1 cellular context compared by ENCODE assay signal in genomic region chr1:157157481-157158190, GRCh38.
TF ChIP-seq lines count a peak whose summit lies in the region.

No MANE protein-coding gene starts in this region.

TF ChIP-seq in H1, 55 proteins besides CTCF, POLR2A, EP300 and RAD21:
- TF ChIP-seq POU5F1 (IDR thresholded peaks at IDR 0.05; ENCODE audit: low read depth, low read length) (no peak), SP2 (IDR thresholded peaks at IDR 0.05; ENCODE audit: low read length) (no peak), RXRA (IDR thresholded peaks at IDR 0.05; ENCODE audit: insufficient read depth, low read depth, low read length) (no peak), KDM4A (IDR thresholded peaks at IDR 0.05; ENCODE audit: low read depth, low read length, severe bottlenecking) (no peak), ASH2L (IDR thresholded peaks at IDR 0.05; ENCODE audit: low read length) (no peak), CEBPB (IDR thresholded peaks at IDR 0.05; ENCODE audit: low read depth, low read length) (no peak), TEAD4 (IDR thresholded peaks at IDR 0.05; ENCODE audit: low read depth, low read length) (no peak), KDM1A (IDR thresholded peaks at IDR 0.05; ENCODE audit: borderline replicate concordance, low read length) (no peak)
